Comparison of ENCODE assay signal across 8 cellular contexts in the genomic region with DNA sequence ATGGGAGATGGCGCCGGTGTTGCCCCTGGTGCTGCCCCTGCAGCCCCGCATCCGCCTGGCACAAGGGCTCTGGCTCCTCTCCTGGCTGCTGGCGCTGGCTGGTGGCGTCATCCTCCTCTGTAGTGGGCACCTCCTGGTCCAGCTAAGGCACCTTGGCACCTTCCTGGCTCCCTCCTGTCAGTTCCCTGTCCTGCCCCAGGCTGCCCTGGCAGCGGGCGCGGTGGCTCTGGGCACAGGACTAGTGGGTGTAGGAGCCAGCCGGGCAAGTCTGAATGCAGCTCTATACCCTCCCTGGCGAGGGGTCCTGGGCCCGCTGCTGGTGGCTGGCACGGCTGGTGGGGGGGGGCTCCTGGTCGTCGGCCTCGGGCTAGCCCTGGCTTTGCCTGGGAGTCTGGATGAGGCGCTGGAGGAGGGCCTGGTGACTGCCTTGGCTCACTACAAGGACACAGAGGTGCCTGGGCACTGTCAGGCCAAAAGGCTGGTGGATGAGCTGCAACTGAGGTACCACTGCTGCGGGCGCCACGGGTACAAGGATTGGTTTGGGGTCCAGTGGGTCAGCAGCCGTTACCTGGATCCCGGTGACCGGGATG. TPM values are rescaled to one million over a fixed set of nuclear protein-coding genes. Genes with fewer than 3 reads are reported as not detected.
DNase-seq lines count a peak whose midpoint lies in the region; ATAC-seq and TF ChIP-seq lines count a peak whose summit lies in the region.

No MANE protein-coding gene starts in this region.

- peak overlapping the region; percentile 73 to 85 (median 85) for H3K4me3 ChIP-seq in breast epithelium
- no peak overlapping the region for H3K4me3 ChIP-seq in mesodermal cell (ENCODE audit: extremely low read depth, insufficient read depth, low read length, poor library complexity, severe bottlenecking)
- peak overlapping the region in 1 of 2 donors; percentile 97 for H3K4me3 ChIP-seq in uterus
- no peak overlapping the region; the same call in 1 of the 2 replicates for H3K4me3 ChIP-seq in MG63

- peak overlapping the region; percentile 87 for H3K27ac Mint-ChIP-seq in activated naive CD4-positive, alpha-beta T cell treated with anti-CD3 and anti-CD28 coated beads for 36 hours

- DNase-seq in activated naive CD4-positive, alpha-beta T cell treated with anti-CD3 and anti-CD28 coated beads for 36 hours = no peak
- DNase-seq in activated naive CD4-positive, alpha-beta T cell treated with anti-CD3 and anti-CD28 coated beads, Interleukin-2, amount 50 U/mL, for 16 hours = no peak
- peak in 1 of 2 donors; percentile 63 for DNase-seq in breast epithelium (ENCODE audit: low spot score in 2 of 2)
- DNase-seq in uterus = no peak
- no peak for DNase-seq in MG63
- DNase-seq in Ammon's horn (ENCODE audit: low spot score) = no peak

- intact Hi-C loops in activated naive CD4-positive, alpha-beta T cell treated with anti-CD3 and anti-CD28 coated beads for 36 hours (cut with micrococcal nuclease) = loop anchor here (5.0 kb wide), 1 partner anchor 159 kb away; the partner anchor contains the start of gene TAF6L
- intact Hi-C loops in breast epithelium (cut with DNase I; ENCODE audit: low total_unique reads) (no loop called here), uterus (cut with DNase I; ENCODE audit: low total_unique reads) (no loop called here)

- CTCF ChIA-PET in activated naive CD4-positive, alpha-beta T cell treated with anti-CD3 and anti-CD28 coated beads for 36 hours (lab: Charles Lee) = interaction anchor here (0.5 to 1.5 kb wide), 3 partner anchors 14 to 30 kb away, joined by 3 to 8 read pairs (median 3); no protein-coding TSS in a partner anchor

- peak overlapping the region; percentile 43 for H3K4me3 Mint-ChIP-seq in activated naive CD4-positive, alpha-beta T cell treated with anti-CD3 and anti-CD28 coated beads for 36 hours

- H3K36me3 ChIP-seq in breast epithelium (no peaks in the 10 kb centered on the region), mesodermal cell (ENCODE audit: control insufficient read depth, insufficient read depth, low read length) (peaks cover 14% of the 10 kb centered on the region), uterus (no peaks in the 10 kb centered on the region), MG63 (peaks cover 35% of the 10 kb centered on the region)

- H3K4me1 ChIP-seq in breast epithelium = peaks cover 7% of the 10 kb centered on the region in 2 donors
- H3K4me1 ChIP-seq in mesodermal cell (ENCODE audit: control insufficient read depth, insufficient read depth, low read length, poor library complexity, severe bottlenecking) = peaks cover 9% of the 10 kb centered on the region
- peaks cover 0 to 10% of the 10 kb centered on the region in 2 donors for H3K4me1 ChIP-seq in uterus

- H3K27ac ChIP-seq in breast epithelium = peak overlapping the region; percentile 97 to 99
- peak overlapping the region; percentile 46 for H3K27ac ChIP-seq in mesodermal cell (ENCODE audit: low read depth, low read length, severe bottlenecking)
- H3K27ac ChIP-seq in uterus = peak overlapping the region; percentile 93 to 99

- TF ChIP-seq CTCF in breast epithelium (IDR thresholded peaks at IDR 0.05) = no peak
- no peak for TF ChIP-seq CTCF in uterus (IDR thresholded peaks at IDR 0.05)

- H3K9me3 ChIP-seq in breast epithelium = no peaks in the 10 kb centered on the region
- H3K9me3 ChIP-seq in mesodermal cell (ENCODE audit: control insufficient read depth, low read length) = no peaks in the 10 kb centered on the region
- H3K9me3 ChIP-seq in uterus = no peaks in the 10 kb centered on the region
- H3K9me3 ChIP-seq in MG63 = no peaks in the 10 kb centered on the region

- H3K36me3 Mint-ChIP-seq in activated naive CD4-positive, alpha-beta T cell treated with anti-CD3 and anti-CD28 coated beads for 36 hours (ENCODE audit: low read depth) = peaks cover 23% of the 10 kb centered on the region

- TF ChIP-seq POLR2A in breast epithelium (IDR thresholded peaks at IDR 0.05) (no peak), uterus (IDR thresholded peaks at IDR 0.05) (peak in 1 of 2 donors; percentile 4)

- H3K4me1 Mint-ChIP-seq in activated naive CD4-positive, alpha-beta T cell treated with anti-CD3 and anti-CD28 coated beads for 36 hours (ENCODE audit: low read depth) = peaks cover 47% of the 10 kb centered on the region

- ATAC-seq in HG02870 (IDR thresholded peaks at IDR 0.05; ENCODE audit: unreplicated experiment) = no peak

- no peaks in the 10 kb centered on the region for H3K9me3 Mint-ChIP-seq in activated naive CD4-positive, alpha-beta T cell treated with anti-CD3 and anti-CD28 coated beads for 36 hours

- WGBS in mesodermal cell (ENCODE audit: insufficient coverage in 2 of 2), 2 experiments = 92 to 95% methylated on average over 8 to 21 of the region's 23 CpGs

- H3K27me3 ChIP-seq in breast epithelium = no peaks in the 10 kb centered on the region
- no peaks in the 10 kb centered on the region for H3K27me3 ChIP-seq in uterus
- H3K27me3 ChIP-seq in MG63 = no peaks in the 10 kb centered on the region

- no peaks in the 10 kb centered on the region for H3K27me3 Mint-ChIP-seq in activated naive CD4-positive, alpha-beta T cell treated with anti-CD3 and anti-CD28 coated beads for 36 hours (ENCODE audit: low read depth)

RNA-seq across cellular contexts. Expression of gene ROM1, which starts 0.3 kb away (rescaled TPM):
- total RNA-seq in activated naive CD4-positive, alpha-beta T cell treated with anti-CD3 and anti-CD28 coated beads for 36 hours = 1 to 10 TPM in 1 of 2 experiments, under 1 TPM in 1; 0.52 to 1.0 TPM
- total RNA-seq in breast epithelium = 10 to 100 TPM in 2 of 3 donors, 1 to 10 TPM in 1; 8.5 to 11.5 (median 11.0) TPM
- polyA plus RNA-seq in mesodermal cell (2013, experiment 1 of 2) = 1.8 TPM
- 1.3 TPM for polyA plus RNA-seq in mesodermal cell (2013, experiment 2 of 2)
- 10 to 100 TPM in 1 of 4 donors, 1 to 10 TPM in 1, under 1 TPM in 1, not detected in 1; 0.77 to 11.9 (median 5.3) TPM for total RNA-seq in uterus
- total RNA-seq in MG63 (2014; rRNA removed; shearing (Covaris generic); ENCODE audit: low replicate concordance) = 2.5 and 8.5 TPM in 2 replicates

RNA-seq across cellular contexts. Expression of gene EML3, which starts 0.8 kb away (rescaled TPM):
- total RNA-seq in activated naive CD4-positive, alpha-beta T cell treated with anti-CD3 and anti-CD28 coated beads for 36 hours = 10 to 100 TPM; 81.8 to 97.1 TPM
- 10 to 100 TPM; 34.7 to 58.7 (median 35.7) TPM for total RNA-seq in breast epithelium
- 49.4 TPM for polyA plus RNA-seq in mesodermal cell (2013, experiment 1 of 2)
- 33.5 TPM for polyA plus RNA-seq in mesodermal cell (2013, experiment 2 of 2)
- 100 to 1,000 TPM in 1 of 4 donors, 10 to 100 TPM in 3; 17.9 to 126 (median 36.8) TPM for total RNA-seq in uterus
- total RNA-seq in MG63 (2014; rRNA removed; shearing (Covaris generic); ENCODE audit: low replicate concordance) = 18.1 and 20.9 TPM in 2 replicates

RNA-seq across cellular contexts. Expression of gene B3GAT3, which starts 8.4 kb away (rescaled TPM):
- 10 to 100 TPM; 43.1 to 45.7 TPM for total RNA-seq in activated naive CD4-positive, alpha-beta T cell treated with anti-CD3 and anti-CD28 coated beads for 36 hours
- total RNA-seq in breast epithelium = 10 to 100 TPM; 19.0 to 38.0 (median 29.6) TPM
- polyA plus RNA-seq in mesodermal cell (2013, experiment 1 of 2) = 36.8 TPM
- 27.8 TPM for polyA plus RNA-seq in mesodermal cell (2013, experiment 2 of 2)
- total RNA-seq in uterus = 10 to 100 TPM; 17.7 to 50.4 (median 23.1) TPM
- 24.6 and 32.9 TPM in 2 replicates for total RNA-seq in MG63 (2014; rRNA removed; shearing (Covaris generic); ENCODE audit: low replicate concordance)

RNA-seq across cellular contexts. Expression of gene MTA2, which starts 11.7 kb away (rescaled TPM):
- 100 to 1,000 TPM; 191 to 197 TPM for total RNA-seq in activated naive CD4-positive, alpha-beta T cell treated with anti-CD3 and anti-CD28 coated beads for 36 hours
- 10 to 100 TPM; 61.3 to 92.8 (median 85.5) TPM for total RNA-seq in breast epithelium
- 94.4 TPM for polyA plus RNA-seq in mesodermal cell (2013, experiment 1 of 2)
- 89.1 TPM for polyA plus RNA-seq in mesodermal cell (2013, experiment 2 of 2)
- 100 to 1,000 TPM in 2 of 4 donors, 10 to 100 TPM in 2; 37.9 to 120 (median 78.2) TPM for total RNA-seq in uterus
- total RNA-seq in MG63 (2014; rRNA removed; shearing (Covaris generic); ENCODE audit: low replicate concordance) = 84.9 and 117 TPM in 2 replicates

RNA-seq across cellular contexts. Expression of gene TUT1, which starts 22.0 kb away (rescaled TPM):
- total RNA-seq in activated naive CD4-positive, alpha-beta T cell treated with anti-CD3 and anti-CD28 coated beads for 36 hours = 10 to 100 TPM; 38.2 to 42.0 TPM
- total RNA-seq in breast epithelium = 10 to 100 TPM in 2 of 3 donors, 1 to 10 TPM in 1; 7.7 to 12.1 (median 10.7) TPM
- polyA plus RNA-seq in mesodermal cell (2013, experiment 1 of 2) = 15.7 TPM
- 13.7 TPM for polyA plus RNA-seq in mesodermal cell (2013, experiment 2 of 2)
- 10 to 100 TPM in 1 of 4 donors, 1 to 10 TPM in 3; 7.1 to 19.3 (median 8.6) TPM for total RNA-seq in uterus
- 11.1 and 20.3 TPM in 2 replicates for total RNA-seq in MG63 (2014; rRNA removed; shearing (Covaris generic); ENCODE audit: low replicate concordance)

Comparison
In these comparisons a context has a peak if more than half of its experiments do, and no peak if none do; other contexts are left out.
1. H3K27ac ChIP-seq: peak in every context shown above with its lines; median percentile 98 in breast epithelium; 96 in uterus; 46 in mesodermal cell.
2. H3K4me3 ChIP-seq: peak in breast epithelium (3 of 3); none in mesodermal cell (single experiment) and MG63 (single experiment).